ENCODE assay signal across 14 cellular contexts in genomic region chr14:88326352-88327103, GRCh38. TPM values are rescaled to one million over a fixed set of nuclear protein-coding genes. Genes with fewer than 3 reads are reported as not detected.
A peak's percentile ranks its signal among the peaks of the same experiment; 100 is the strongest.
DNase-seq lines count a peak whose midpoint lies in the region; ATAC-seq, FAIRE-seq and TF ChIP-seq lines count a peak whose summit lies in the region.
"Had no signal": no experiment of that assay in that cellular context is flagged by ENCODE, and none has a peak within 500 bp of the region (broad histone marks: within the 10 kb centered on the region; RNA-seq: fewer than 3 reads in every experiment).

No MANE protein-coding gene starts in this region.

- no peak for TF ChIP-seq CTCF in glutamatergic neuron (IDR thresholded peaks at IDR 0.05; ENCODE audit: partially characterized antibody, unreplicated experiment)
- TF ChIP-seq CTCF in osteocyte (IDR thresholded peaks at IDR 0.05), result no peak
- TF ChIP-seq CTCF in D721Med (IDR thresholded peaks at IDR 0.05; ENCODE audit: insufficient read depth, missing control alignments), result no peak
- no peak for TF ChIP-seq CTCF in psoas muscle (IDR thresholded peaks at IDR 0.05)

- WGBS in psoas muscle, 3 donors, result 1% methylated on average over 37 of the region's 37 CpGs

- intact Hi-C loops in psoas muscle (cut with DNase I), result no loop called here

- peak overlapping the region; percentile 83 for H3K4me3 Mint-ChIP-seq in glutamatergic neuron (ENCODE audit: unreplicated experiment)
- H3K4me3 Mint-ChIP-seq in osteocyte (ENCODE audit: unreplicated experiment), result peak overlapping the region; percentile 38
- H3K4me3 Mint-ChIP-seq: activated CD8-positive, alpha-beta memory T cell treated with anti-CD3 and anti-CD28 coated beads, Interleukin-2, amount 10 ng/mL, durations not matched to agents 7 days and 5 days had no signal

- FAIRE-seq in D721Med (lab: Jason Lieb, UNC) (no peak), RCC 7860 (lab: Jason Lieb, UNC) (no peak)
- FAIRE-seq: GM12878 had no signal

- peaks cover 6% of the 10 kb centered on the region for H3K9me3 Mint-ChIP-seq in glutamatergic neuron (ENCODE audit: unreplicated experiment)
- H3K9me3 Mint-ChIP-seq in osteocyte (ENCODE audit: unreplicated experiment), result no peaks in the 10 kb centered on the region
- H3K9me3 Mint-ChIP-seq: IgD-negative memory B cell had no signal

- H3K9ac ChIP-seq in ES-I3 (ENCODE audit: low read depth, low read length) (peak overlapping the region; percentile 30; the same call in 1 of the 2 replicates), NT2/D1 (ENCODE audit: insufficient read length, low read depth) (peak overlapping the region; percentile 59)

- H3K4me1 Mint-ChIP-seq in glutamatergic neuron (ENCODE audit: low read depth, unreplicated experiment), result peaks cover 6% of the 10 kb centered on the region
- H3K4me1 Mint-ChIP-seq in osteocyte (ENCODE audit: unreplicated experiment), result peaks cover 12% of the 10 kb centered on the region

- H3K4me3 ChIP-seq in NT2/D1 (ENCODE audit: insufficient read length, low read depth), result peak overlapping the region; percentile 31
- no peak overlapping the region for H3K4me3 ChIP-seq in psoas muscle
- H3K4me3 ChIP-seq: GM12878, HAP-1 had no signal

- H3K27me3 Mint-ChIP-seq in glutamatergic neuron (ENCODE audit: unreplicated experiment) (peaks cover 21% of the 10 kb centered on the region), osteocyte (ENCODE audit: unreplicated experiment) (peaks cover 56% of the 10 kb centered on the region)

- H3K36me3 ChIP-seq in ES-I3 (ENCODE audit: insufficient read depth, low read length), result no peaks in the 10 kb centered on the region
- H3K36me3 ChIP-seq in NT2/D1 (ENCODE audit: insufficient read depth, insufficient read length, low read length), result no peaks in the 10 kb centered on the region
- H3K36me3 ChIP-seq in psoas muscle (ENCODE audit: insufficient read depth in 1 of 2, low read depth in 1 of 2), result no peaks in the 10 kb centered on the region
- H3K36me3 ChIP-seq: HAP-1 had no signal

- H3K27me3 ChIP-seq in NT2/D1 (ENCODE audit: insufficient read depth, insufficient read length) (peaks cover 80% of the 10 kb centered on the region), psoas muscle (ENCODE audit: insufficient read depth in 3 of 3, low read length in 2 of 3) (peaks cover 4 to 64% (median 23%) of the 10 kb centered on the region in 3 donors)

- DNase-seq in NT2/D1 (ENCODE audit: low read depth, low spot score) (no peak), glutamatergic neuron (peak; percentile 23), osteocyte (ENCODE audit: extremely low spot score, unreplicated experiment) (no peak), D721Med (ENCODE audit: insufficient read length, low spot score) (no peak), NCI-H2081 treated with DMSO at 0.1 percent for 48 hours (lab: John Stamatoyannopoulos, UW) (no peak), RCC 7860 (ENCODE audit: low spot score) (no peak), psoas muscle (no peak)
- DNase-seq: activated CD8-positive, alpha-beta memory T cell treated with anti-CD3 and anti-CD28 coated beads, Interleukin-2, amount 10 ng/mL, durations not matched to agents 7 days and 5 days; NCI-H2029 treated with DMSO at 0.1 percent for 48 hours had no signal

- H3K27ac Mint-ChIP-seq in glutamatergic neuron (ENCODE audit: unreplicated experiment), result peak overlapping the region; percentile 53
- H3K27ac Mint-ChIP-seq in osteocyte (ENCODE audit: unreplicated experiment), result no peak overlapping the region
- H3K27ac Mint-ChIP-seq: activated CD8-positive, alpha-beta memory T cell treated with anti-CD3 and anti-CD28 coated beads, Interleukin-2, amount 10 ng/mL, durations not matched to agents 7 days and 5 days; IgD-negative memory B cell had no signal

- no peaks in the 10 kb centered on the region for H3K4me1 ChIP-seq in ES-I3 (ENCODE audit: insufficient read depth, low read length)
- peaks cover 1% of the 10 kb centered on the region for H3K4me1 ChIP-seq in NT2/D1 (ENCODE audit: insufficient read depth, insufficient read length)
- no peaks in the 10 kb centered on the region for H3K4me1 ChIP-seq in psoas muscle
- H3K4me1 ChIP-seq: HAP-1 had no signal

- H3K9me3 ChIP-seq in ES-I3 (ENCODE audit: control insufficient read depth, insufficient read depth, low read length) (peaks cover 2% of the 10 kb centered on the region), NT2/D1 (ENCODE audit: insufficient read depth, low read length) (0 out of 2 replicates have a peak, but pooled peaks cover 8% of the 10 kb centered on the region), psoas muscle (no peaks in the 10 kb centered on the region)
- H3K9me3 ChIP-seq: HAP-1 had no signal

- H3K27ac ChIP-seq in psoas muscle, result no peak overlapping the region

- no peak for ATAC-seq in psoas muscle
- ATAC-seq: activated CD8-positive, alpha-beta memory T cell treated with anti-CD3 and anti-CD28 coated beads, Interleukin-2, amount 10 ng/mL, durations not matched to agents 7 days and 5 days; GM12878 had no signal

- H3K36me3 Mint-ChIP-seq in glutamatergic neuron (ENCODE audit: unreplicated experiment), result peaks cover 11% of the 10 kb centered on the region
- H3K36me3 Mint-ChIP-seq in osteocyte (ENCODE audit: unreplicated experiment), result no peaks in the 10 kb centered on the region
- H3K36me3 Mint-ChIP-seq: activated CD8-positive, alpha-beta memory T cell treated with anti-CD3 and anti-CD28 coated beads, Interleukin-2, amount 10 ng/mL, durations not matched to agents 7 days and 5 days; IgD-negative memory B cell had no signal

RNA-seq across cellular contexts. Expression of gene KCNK10, which starts 3.5 kb away (rescaled TPM):
- 2.8 TPM for total RNA-seq in glutamatergic neuron (ENCODE audit: unreplicated experiment)
- total RNA-seq in osteocyte, result not detected in 2 replicates
- not detected for total RNA-seq in psoas muscle
- under 1 TPM in 1 of 3 donors, not detected in 2; under 0.01 TPM for polyA plus RNA-seq in psoas muscle
- total RNA-seq: activated CD8-positive, alpha-beta memory T cell treated with anti-CD3 and anti-CD28 coated beads, Interleukin-2, amount 10 ng/mL, durations not matched to agents 7 days and 5 days; dermis microvascular lymphatic vessel endothelial cell had no signal
- polyA plus RNA-seq: IgD-negative memory B cell had no signal

RNA-seq across cellular contexts. Expression of gene SPATA7, which starts 58.9 kb away (rescaled TPM):
- 17.6 TPM for total RNA-seq in glutamatergic neuron (ENCODE audit: unreplicated experiment)
- total RNA-seq in osteocyte, result 10.6 and 13.2 TPM in 2 replicates
- total RNA-seq in psoas muscle, result 1 to 10 TPM; 3.3 to 9.7 (median 6.2) TPM
- 1 to 10 TPM; 2.1 to 7.4 (median 4.8) TPM for polyA plus RNA-seq in psoas muscle
